Comparison of ENCODE assay signal across 1 cellular context in the genomic region with DNA sequence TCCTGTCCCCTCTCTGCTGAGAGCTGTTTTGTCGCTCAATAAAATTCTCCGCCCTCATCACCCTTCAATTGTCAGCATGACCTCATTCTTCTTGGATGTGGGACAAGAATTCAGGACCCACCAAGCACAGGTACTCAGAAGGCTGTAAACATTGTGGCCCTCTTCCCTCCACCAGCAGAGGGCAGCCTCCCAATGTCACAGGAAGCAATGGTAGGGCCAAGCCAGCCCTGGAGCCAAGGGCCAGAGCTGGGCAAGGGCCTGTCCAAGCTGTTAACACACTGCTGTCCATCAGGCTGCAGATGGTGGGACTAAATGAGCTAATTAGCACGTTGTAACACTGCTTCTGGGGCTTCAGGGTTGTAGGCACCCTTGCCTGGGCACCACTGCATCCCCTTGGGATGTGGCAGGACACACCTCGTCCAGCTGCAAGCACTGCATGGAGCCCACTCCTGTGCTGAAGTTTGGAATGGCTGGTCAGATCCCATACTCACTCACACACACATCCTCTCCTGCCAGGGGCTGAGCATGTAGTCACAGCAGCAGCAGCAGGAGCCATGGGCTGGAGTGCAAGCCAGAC.
TF ChIP-seq lines count a peak whose summit lies in the region.

No MANE protein-coding gene starts in this region.

TF ChIP-seq in Ishikawa, 13 proteins besides CTCF, POLR2A, EP300 and RAD21 (continued from another document):
- TF ChIP-seq, protein P1, sequence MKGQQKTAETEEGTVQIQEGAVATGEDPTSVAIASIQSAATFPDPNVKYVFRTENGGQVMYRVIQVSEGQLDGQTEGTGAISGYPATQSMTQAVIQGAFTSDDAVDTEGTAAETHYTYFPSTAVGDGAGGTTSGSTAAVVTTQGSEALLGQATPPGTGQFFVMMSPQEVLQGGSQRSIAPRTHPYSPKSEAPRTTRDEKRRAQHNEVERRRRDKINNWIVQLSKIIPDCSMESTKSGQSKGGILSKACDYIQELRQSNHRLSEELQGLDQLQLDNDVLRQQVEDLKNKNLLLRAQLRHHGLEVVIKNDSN (IDR thresholded peaks at IDR 0.05): no peak
- TF ChIP-seq YY1 (IDR thresholded peaks at IDR 0.05; ENCODE audit: low read depth): no peak
- TF ChIP-seq NFIC (IDR thresholded peaks at IDR 0.05): no peak
- TF ChIP-seq TAF1 (IDR thresholded peaks at IDR 0.05; ENCODE audit: low read depth): no peak
- no peak for TF ChIP-seq FOXM1 (IDR thresholded peaks at IDR 0.05; ENCODE audit: borderline replicate concordance, low read depth)
